In genomic region chr20:52948491-52948890, GRCh38 we compare ENCODE assay signal across 17 cellular contexts.
"Had no signal": no experiment of that assay in that cellular context is flagged by ENCODE, and none has a peak within 500 bp of the region (broad histone marks: within the 10 kb centered on the region; RNA-seq: fewer than 3 reads in every experiment).

No MANE protein-coding gene starts in this region.

- H3K27ac ChIP-seq: adrenal gland, coronary artery, esophagus squamous epithelium, left ventricle myocardium inferior, stomach, transverse colon, WERI-Rb-1 had no signal

- H3K4me1 ChIP-seq: adrenal gland, left ventricle myocardium inferior, stomach, transverse colon had no signal

- H3K4me3 ChIP-seq: adrenal gland, coronary artery, esophagus squamous epithelium, left ventricle myocardium inferior, stomach, transverse colon had no signal

- DNase-seq: activated CD4-positive, alpha-beta T cell treated with anti-CD3 and anti-CD28 coated beads for 1 hour; activated CD4-positive, alpha-beta T cell treated with anti-CD3 and anti-CD28 coated beads, Interleukin-2, amount 50 U/mL, for 1 hour; activated CD8-positive, alpha-beta T cell treated with anti-CD3 and anti-CD28 coated beads, Interleukin-2, amount 10 ng/mL, durations not matched to agents 7 days and 5 days; activated T-cell treated with anti-CD3 and anti-CD28 coated beads, Interleukin-2, amount 50 U/mL, for 1 hour; cerebellar nuclear complex; esophagus squamous epithelium; hippocampal formation; left ventricle myocardium inferior; nephron progenitor cell; nucleus accumbens; small intestine; stimulated activated CD4-positive, alpha-beta T cell treated with anti-CD3 and anti-CD28 coated beads, Interleukin-2, amount 100 ng/mL, for 24 hours; stomach; transverse colon; WERI-Rb-1 had no signal

- H3K27me3 ChIP-seq: adrenal gland, esophagus squamous epithelium, stomach, transverse colon had no signal

- H3K9me3 ChIP-seq: adrenal gland, esophagus squamous epithelium, left ventricle myocardium inferior, stomach, transverse colon had no signal

- H3K36me3 ChIP-seq: adrenal gland, esophagus squamous epithelium, left ventricle myocardium inferior, stomach, transverse colon, WERI-Rb-1 had no signal
